15 cellular contexts compared by ENCODE assay signal in the genomic region with DNA sequence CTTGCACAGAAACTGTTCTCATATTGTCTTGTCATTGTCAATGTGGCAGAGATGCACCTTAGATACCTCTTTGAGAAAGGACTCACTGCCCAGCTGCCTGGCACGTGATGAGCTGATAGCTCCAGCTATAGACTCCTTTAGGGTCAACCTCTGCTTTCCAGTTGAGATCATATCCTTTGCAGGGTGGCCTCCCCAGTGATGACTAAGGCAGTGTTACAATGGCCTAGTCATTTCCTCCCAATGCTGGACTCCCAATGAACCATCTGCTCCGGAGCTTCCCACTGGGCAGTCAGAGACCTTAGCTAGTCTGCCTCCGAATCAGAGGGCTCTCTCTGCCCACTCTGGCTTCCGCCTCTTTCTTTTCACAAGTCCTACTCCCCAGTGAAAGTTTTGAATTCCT.
A peak's percentile ranks its signal among the peaks of the same experiment; 100 is the strongest.
DNase-seq lines count a peak whose midpoint lies in the region; ATAC-seq, FAIRE-seq and TF ChIP-seq lines count a peak whose summit lies in the region.
"Had no signal": no experiment of that assay in that cellular context is flagged by ENCODE, and none has a peak within 500 bp of the region (broad histone marks: within the 10 kb centered on the region; RNA-seq: fewer than 3 reads in every experiment).

No MANE protein-coding gene starts in this region.

- no peaks in the 10 kb centered on the region for H3K36me3 ChIP-seq in bronchial epithelial cell (ENCODE audit: control insufficient read depth, insufficient read depth, low read length)
- no peaks in the 10 kb centered on the region for H3K36me3 ChIP-seq in vagina

- H3K27me3 ChIP-seq in bronchial epithelial cell (ENCODE audit: control insufficient read depth, insufficient read depth, low read length) = no peaks in the 10 kb centered on the region
- H3K27me3 ChIP-seq in vagina = no peaks in the 10 kb centered on the region

- intact Hi-C loops in vagina (cut with DNase I) = no loop called here

- FAIRE-seq in bronchial epithelial cell (lab: Jason Lieb, UNC) = peak; percentile 28

- H3K27ac ChIP-seq in vagina = no peak overlapping the region

- H3K9me3 ChIP-seq in vagina = no peaks in the 10 kb centered on the region

- DNase-seq in Daoy (ENCODE audit: low read depth) (peak; percentile 78), HS-5 (ENCODE audit: low read depth) (peak; percentile 93), bronchial epithelial cell (ENCODE audit: low read depth) (peak; percentile 80), mesenteric fat pad (ENCODE audit: low spot score) (peak; percentile 60), vagina (ENCODE audit: extremely low spot score in 2 of 2) (no peak), NCI-H69 (lab: John Stamatoyannopoulos, UW) (no peak)
- no peak for DNase-seq in activated CD4-positive, alpha-beta T cell treated with anti-CD3 and anti-CD28 coated beads for 1 hour
- DNase-seq: activated naive CD4-positive, alpha-beta T cell treated with anti-CD3 and anti-CD28 coated beads, Interleukin-2, amount 50 U/mL, for 16 hours; CD4-positive, alpha-beta memory T cell; kidney glomerular epithelial cell; NCI-H146; NCI-H82; right cardiac atrium; stimulated activated CD4-positive, alpha-beta T cell treated with anti-CD3 and anti-CD28 coated beads, Interleukin-4, amount 100 ng/mL, for 4 hours had no signal

- H3K4me1 ChIP-seq in vagina = no peaks in the 10 kb centered on the region

- TF ChIP-seq POLR2A in vagina (IDR thresholded peaks at IDR 0.05) = no peak

- H3K4me3 ChIP-seq in bronchial epithelial cell (ENCODE audit: low read depth, low read length) (no peak overlapping the region), vagina (no peak overlapping the region)

- TF ChIP-seq CTCF in bronchial epithelial cell (IDR thresholded peaks at IDR 0.05; ENCODE audit: insufficient read depth, low read length, severe bottlenecking) (no peak), vagina (IDR thresholded peaks at IDR 0.05) (no peak)

- ATAC-seq in HG02623 (IDR thresholded peaks at IDR 0.05; ENCODE audit: unreplicated experiment) = no peak

Comparison
In these comparisons a context has a peak if more than half of its experiments do, and no peak if none do; other contexts are left out.
1. DNase-seq: peak in Daoy (single experiment), HS-5 (single experiment), bronchial epithelial cell (single experiment) and mesenteric fat pad (single experiment); none in vagina (0 of 2), NCI-H69 (single experiment) and activated CD4-positive, alpha-beta T cell treated with anti-CD3 and anti-CD28 coated beads for 1 hour (single experiment).